8 cellular contexts compared by ENCODE assay signal in the genomic region with DNA sequence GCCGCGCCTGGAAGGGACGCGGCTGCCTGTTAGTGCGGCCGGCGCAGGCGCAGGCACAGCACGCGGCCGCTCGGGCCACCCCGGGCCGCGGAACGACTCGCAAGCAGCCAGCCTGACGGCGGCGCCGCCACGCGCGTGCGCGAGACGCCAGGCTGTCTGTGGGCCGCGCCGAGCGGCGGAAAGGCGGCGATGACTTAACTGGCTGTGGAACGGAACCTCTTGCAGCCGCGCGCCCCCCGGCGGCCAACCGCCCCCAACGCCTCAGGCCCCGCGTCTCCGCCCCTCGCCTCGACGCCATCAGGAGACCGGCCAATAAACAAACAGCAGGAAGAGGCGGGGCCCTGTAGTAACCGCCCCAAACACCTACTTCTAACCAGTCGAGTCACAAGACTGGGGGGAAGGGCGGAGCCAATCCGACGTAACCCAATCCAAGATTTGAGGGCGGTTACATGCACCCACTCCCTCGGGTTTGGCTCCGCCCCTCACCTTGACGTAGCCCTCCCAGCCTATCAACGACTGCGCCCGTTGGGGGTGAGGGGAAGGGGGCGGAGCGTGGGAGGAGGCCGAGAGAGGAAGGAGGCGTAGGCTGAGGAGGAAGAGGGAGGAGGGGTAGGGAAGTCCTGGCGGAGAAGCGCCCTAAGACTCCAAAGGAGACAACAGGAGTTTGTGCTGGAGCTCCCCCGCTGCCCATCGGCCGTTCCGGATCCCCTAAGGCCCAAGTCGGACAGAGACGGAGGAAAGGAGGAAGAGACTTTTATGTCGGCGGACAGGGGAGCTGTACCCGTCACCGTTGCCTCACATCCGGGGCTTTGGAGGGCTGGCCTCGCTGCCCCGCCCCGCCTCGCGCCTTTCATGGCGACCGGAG. TPM values are rescaled to one million over a fixed set of nuclear protein-coding genes. Genes with fewer than 3 reads are reported as not detected.
DNase-seq lines count a peak whose midpoint lies in the region; FAIRE-seq and TF ChIP-seq lines count a peak whose summit lies in the region.

A gene (plus strand): TSS at position 566 of the 865 bp plus-strand sequence. CDS start 1,088 bp downstream, outside the sequence.

- H3K4me2 ChIP-seq in Loucy (ENCODE audit: low read depth, low read length, poor library complexity, severe bottlenecking): peak within 1 kb of the TSS; percentile 95

- TF ChIP-seq POLR2A in H54 (IDR thresholded peaks at IDR 0.05; ENCODE audit: low read depth, low read length): peak; percentile 57
- TF ChIP-seq POLR2A in stomach (IDR thresholded peaks at IDR 0.05): peak in 2 of 4 donors; percentile 53 to 81

- H3K27ac Mint-ChIP-seq in nephron progenitor cell: peak within 1 kb of the TSS; percentile 100

- TF ChIP-seq CTCF in Loucy (conservative IDR thresholded peaks at IDR 0.05; ENCODE audit: low read length) (peak; percentile 77), fibroblast of the aortic adventitia (IDR thresholded peaks at IDR 0.05; ENCODE audit: insufficient read depth, low read length) (peak; percentile 60), nephron progenitor cell (IDR thresholded peaks at IDR 0.05) (peak; percentile 68), stomach (IDR thresholded peaks at IDR 0.05) (peak in 5 of 7 experiments; percentile 68 to 90 (median 81))

- peak within 1 kb of the TSS; percentile 96 to 99 (median 99) for H3K27ac ChIP-seq in stomach

- H3K4me3 Mint-ChIP-seq in nephron progenitor cell: peak within 1 kb of the TSS; percentile 98

- H3K27me3 Mint-ChIP-seq in nephron progenitor cell (ENCODE audit: low read depth, poor library complexity): peaks cover 2% of the 10 kb centered on the region

- H3K4me1 Mint-ChIP-seq in nephron progenitor cell: peaks cover 37% of the 10 kb centered on the region

- peak; percentile 100 for DNase-seq in ELR (ENCODE audit: low read depth)
- DNase-seq in H54 (ENCODE audit: insufficient read length, low spot score): peak; percentile 95
- DNase-seq in SHP77 (lab: John Stamatoyannopoulos, UW): peak; percentile 100
- DNase-seq in activated effector memory CD4-positive, alpha-beta T cell treated with anti-CD3 and anti-CD28 coated beads, Interleukin-2, amount 50 U/mL, for 16 hours: peak; percentile 100
- peak; percentile 100 for DNase-seq in fibroblast of the aortic adventitia (ENCODE audit: low read depth)
- peak; percentile 100 for DNase-seq in nephron progenitor cell
- peak; percentile 100 for DNase-seq in stomach

- peak within 1 kb of the TSS; percentile 79 for H3K9ac ChIP-seq in Loucy (ENCODE audit: low read depth, low read length, poor library complexity, severe bottlenecking)

- 0 to 1% (median 0%) methylated on average over 28 to 86 of the region's 86 CpGs for WGBS in stomach, 5 donors

- H3K36me3 ChIP-seq in Loucy (ENCODE audit: insufficient read depth, low read length) (peaks cover 39% of the 10 kb centered on the region; the same call in 1 of the 2 replicates), stomach (peaks cover 43 to 67% (median 64%) of the 10 kb centered on the region in 4 donors)

- no peaks in the 10 kb centered on the region for H3K9me3 Mint-ChIP-seq in nephron progenitor cell

- no peaks in the 10 kb centered on the region for H3K9me3 ChIP-seq in Loucy (ENCODE audit: insufficient read depth, low read depth, low read length)
- no peaks in the 10 kb centered on the region for H3K9me3 ChIP-seq in stomach

- H4K20me1 ChIP-seq in Loucy (ENCODE audit: insufficient read depth, low read length, poor library complexity, severe bottlenecking): peaks cover 36% of the 10 kb centered on the region

- peaks cover 36% of the 10 kb centered on the region for H3K79me2 ChIP-seq in Loucy (ENCODE audit: insufficient read depth, low read length)

- peak within 1 kb of the TSS; percentile 75 for H3K4me3 ChIP-seq in Loucy (ENCODE audit: low read length, poor library complexity, severe bottlenecking)
- H3K4me3 ChIP-seq in fibroblast of the aortic adventitia (ENCODE audit: low read depth, low read length): peak within 1 kb of the TSS; percentile 92
- H3K4me3 ChIP-seq in stomach: peak within 1 kb of the TSS; percentile 94 to 98 (median 96)

- H2AFZ ChIP-seq in Loucy (ENCODE audit: low read length): peak within 1 kb of the TSS; percentile 69

- no peak for TF ChIP-seq EP300 in stomach (IDR thresholded peaks at IDR 0.05)

- H3K9me2 ChIP-seq in Loucy (replicated peaks; ENCODE audit: low read depth, low read length): no peaks in the 10 kb centered on the region

- H3K4me1 ChIP-seq in Loucy (ENCODE audit: insufficient read depth, low read length, poor library complexity, severe bottlenecking) (peaks cover 29% of the 10 kb centered on the region), stomach (peaks cover 35 to 60% (median 51%) of the 10 kb centered on the region in 4 donors)

- intact Hi-C loops in stomach (cut with DNase I; ENCODE audit: low total_unique reads): loop anchor here (10.0 kb wide), 1 partner anchor 93 kb away; no protein-coding TSS in a partner anchor

- peaks cover 39% of the 10 kb centered on the region for H3K36me3 Mint-ChIP-seq in nephron progenitor cell (ENCODE audit: low read depth)

- H3K27me3 ChIP-seq in Loucy (ENCODE audit: insufficient read depth, low read length, poor library complexity, severe bottlenecking): no peaks in the 10 kb centered on the region
- H3K27me3 ChIP-seq in stomach: no peaks in the 10 kb centered on the region

- peak; percentile 86 for FAIRE-seq in H54 (lab: Jason Lieb, UNC)

- peaks cover 4% of the 10 kb centered on the region; the same call in 1 of the 2 replicates for H3F3A ChIP-seq in Loucy (ENCODE audit: low read depth)

RNA-seq across cellular contexts. Expression of the gene that starts here (rescaled TPM):
- total RNA-seq in fibroblast of the aortic adventitia (ENCODE audit: low replicate concordance) (18.3 and 28.4 TPM in 2 replicates), stomach (100 to 1,000 TPM in 1 of 5 donors, 10 to 100 TPM in 4; 20.4 to 185 (median 28.6) TPM)
- 10 to 100 TPM; 19.7 to 35.9 (median 24.0) TPM for polyA plus RNA-seq in stomach

Comparison
In these comparisons a context has a peak if more than half of its experiments do, and no peak if none do; other contexts are left out.
1. Peak in every context shown above with its lines: DNase-seq, H3K4me3 ChIP-seq and H3K27ac ChIP-seq.